8 cellular contexts compared by ENCODE assay signal in genomic region chr18:21112140-21112473, GRCh38. TPM values are rescaled to one million over a fixed set of nuclear protein-coding genes. Genes with fewer than 3 reads are reported as not detected.
A peak's percentile ranks its signal among the peaks of the same experiment; 100 is the strongest.
DNase-seq lines count a peak whose midpoint lies in the region; ATAC-seq and TF ChIP-seq lines count a peak whose summit lies in the region.

No MANE protein-coding gene starts in this region.

- peak overlapping the region; percentile 90 for H3K27ac Mint-ChIP-seq in CD8-positive, alpha-beta T cell
- peak overlapping the region; percentile 92 for H3K27ac Mint-ChIP-seq in activated naive CD8-positive, alpha-beta T cell treated with anti-CD3 and anti-CD28 coated beads, Interleukin-2, amount 50 U/mL, for 24 hours
- peak overlapping the region; percentile 86 to 97 (median 92) for H3K27ac Mint-ChIP-seq in immature natural killer cell

- no peaks in the 10 kb centered on the region for H3K27me3 Mint-ChIP-seq in CD8-positive, alpha-beta T cell (ENCODE audit: low read depth)
- H3K27me3 Mint-ChIP-seq in activated naive CD8-positive, alpha-beta T cell treated with anti-CD3 and anti-CD28 coated beads, Interleukin-2, amount 50 U/mL, for 24 hours, result no peaks in the 10 kb centered on the region
- peaks cover 12 to 23% (median 13%) of the 10 kb centered on the region in 3 donors for H3K27me3 Mint-ChIP-seq in immature natural killer cell (ENCODE audit: low read depth in 3 of 3)

- peak; percentile 25 for ATAC-seq in CD8-positive, alpha-beta T cell
- ATAC-seq in activated naive CD8-positive, alpha-beta T cell treated with anti-CD3 and anti-CD28 coated beads, Interleukin-2, amount 50 U/mL, for 24 hours, result peak; percentile 25
- ATAC-seq in GM21619 (IDR thresholded peaks at IDR 0.05; ENCODE audit: unreplicated experiment), result no peak

- H3K4me3 ChIP-seq in CD8-positive, alpha-beta T cell (ENCODE audit: low read depth, low read length), result peak overlapping the region; percentile 93

- intact Hi-C loops in CD8-positive, alpha-beta T cell (cut with DNase I, micrococcal nuclease), result loop anchor here (1.0 to 10.0 kb wide), 7 partner anchors 23 to 633 kb away; partner anchors contain the start of genes MIB1 (in 2 of the 2), ESCO1 (in 1 of the 2) and SNRPD1 (in 1 of the 2)

- DNase-seq in CD8-positive, alpha-beta T cell, result no peak
- peak; percentile 52 for DNase-seq in activated naive CD8-positive, alpha-beta T cell treated with anti-CD3 and anti-CD28 coated beads, Interleukin-2, amount 50 U/mL, for 24 hours
- DNase-seq in immature natural killer cell, result no peak
- DNase-seq in stimulated activated CD4-positive, alpha-beta T cell treated with anti-CD3 and anti-CD28 coated beads, Interleukin-4, amount 100 ng/mL, for 48 hours (ENCODE audit: low read depth in 2 of 2), result peak; percentile 25 to 32
- DNase-seq in germinal center (ENCODE audit: low spot score), result no peak
- no peak for DNase-seq in globus pallidus (ENCODE audit: low spot score)

- peaks cover 12% of the 10 kb centered on the region for H3K36me3 Mint-ChIP-seq in CD8-positive, alpha-beta T cell
- peaks cover 9% of the 10 kb centered on the region for H3K36me3 Mint-ChIP-seq in activated naive CD8-positive, alpha-beta T cell treated with anti-CD3 and anti-CD28 coated beads, Interleukin-2, amount 50 U/mL, for 24 hours (ENCODE audit: low read depth)
- H3K36me3 Mint-ChIP-seq in immature natural killer cell, result no peaks in the 10 kb centered on the region

- H3K36me3 ChIP-seq in CD8-positive, alpha-beta T cell (ENCODE audit: insufficient read depth, low read length), result no peaks in the 10 kb centered on the region
- H3K36me3 ChIP-seq in KOPT-K1 (ENCODE audit: insufficient read depth, low read length), result no peaks in the 10 kb centered on the region

- peak overlapping the region; percentile 72 for H3K27ac ChIP-seq in CD8-positive, alpha-beta T cell (ENCODE audit: low read depth, low read length)
- H3K27ac ChIP-seq in KOPT-K1 (ENCODE audit: low read depth, low read length, poor library complexity, severe bottlenecking), result peak overlapping the region; percentile 55

- POLR2A ChIA-PET in CD8-positive, alpha-beta T cell (lab: Charles Lee), result interaction anchor here (0.7 to 2.0 kb wide), 7 partner anchors 11 to 489 kb away, joined by 3 to 9 read pairs (median 3); partner anchors contain the start of gene ESCO1

- peaks cover 26% of the 10 kb centered on the region for H3K4me1 ChIP-seq in CD8-positive, alpha-beta T cell (ENCODE audit: insufficient read depth, low read length)

- TF ChIP-seq CTCF in CD8-positive, alpha-beta T cell (IDR thresholded peaks at IDR 0.05), result no peak

- H3K9me3 Mint-ChIP-seq in CD8-positive, alpha-beta T cell, result no peaks in the 10 kb centered on the region
- no peaks in the 10 kb centered on the region for H3K9me3 Mint-ChIP-seq in activated naive CD8-positive, alpha-beta T cell treated with anti-CD3 and anti-CD28 coated beads, Interleukin-2, amount 50 U/mL, for 24 hours
- no peaks in the 10 kb centered on the region for H3K9me3 Mint-ChIP-seq in immature natural killer cell

- H3K27me3 ChIP-seq in CD8-positive, alpha-beta T cell (ENCODE audit: insufficient read depth, low read length), result no peaks in the 10 kb centered on the region

- CTCF ChIA-PET in CD8-positive, alpha-beta T cell (lab: Charles Lee), result interaction anchor here (0.5 to 1.1 kb wide), 2 partner anchors 11 to 46 kb away, joined by 3 read pairs; no protein-coding TSS in a partner anchor

- peaks cover 3% of the 10 kb centered on the region for H3K4me1 Mint-ChIP-seq in CD8-positive, alpha-beta T cell (ENCODE audit: low read depth)
- peaks cover 12% of the 10 kb centered on the region for H3K4me1 Mint-ChIP-seq in activated naive CD8-positive, alpha-beta T cell treated with anti-CD3 and anti-CD28 coated beads, Interleukin-2, amount 50 U/mL, for 24 hours
- peaks cover 16% of the 10 kb centered on the region in 2 donors for H3K4me1 Mint-ChIP-seq in immature natural killer cell

- no peaks in the 10 kb centered on the region for H3K9me3 ChIP-seq in CD8-positive, alpha-beta T cell (ENCODE audit: low read length)
- no peaks in the 10 kb centered on the region for H3K9me3 ChIP-seq in KOPT-K1 (ENCODE audit: insufficient read depth, low read length, poor library complexity, severe bottlenecking)

- H3K4me3 Mint-ChIP-seq in CD8-positive, alpha-beta T cell, result no peak overlapping the region
- H3K4me3 Mint-ChIP-seq in activated naive CD8-positive, alpha-beta T cell treated with anti-CD3 and anti-CD28 coated beads, Interleukin-2, amount 50 U/mL, for 24 hours, result no peak overlapping the region
- no peak overlapping the region for H3K4me3 Mint-ChIP-seq in immature natural killer cell

RNA-seq across cellular contexts. Expression of gene ROCK1, which starts 0.5 kb away (rescaled TPM):
- 10 to 100 TPM; 88.5 to 94.7 TPM for total RNA-seq in CD8-positive, alpha-beta T cell
- 10 to 100 TPM; 15.3 to 56.7 (median 16.0) TPM for polyA plus RNA-seq in immature natural killer cell

Comparison
In these comparisons a context has a peak if more than half of its experiments do, and no peak if none do; other contexts are left out.
1. DNase-seq: peak in activated naive CD8-positive, alpha-beta T cell treated with anti-CD3 and anti-CD28 coated beads, Interleukin-2, amount 50 U/mL, for 24 hours (single experiment) and stimulated activated CD4-positive, alpha-beta T cell treated with anti-CD3 and anti-CD28 coated beads, Interleukin-4, amount 100 ng/mL, for 48 hours (2 of 2); none in CD8-positive, alpha-beta T cell (0 of 7), immature natural killer cell (0 of 3), germinal center (single experiment) and globus pallidus (single experiment).
2. Peak in every context shown above with its lines, with median percentiles within 50 percentile points of each other: H3K27ac Mint-ChIP-seq.